In the genomic region with DNA sequence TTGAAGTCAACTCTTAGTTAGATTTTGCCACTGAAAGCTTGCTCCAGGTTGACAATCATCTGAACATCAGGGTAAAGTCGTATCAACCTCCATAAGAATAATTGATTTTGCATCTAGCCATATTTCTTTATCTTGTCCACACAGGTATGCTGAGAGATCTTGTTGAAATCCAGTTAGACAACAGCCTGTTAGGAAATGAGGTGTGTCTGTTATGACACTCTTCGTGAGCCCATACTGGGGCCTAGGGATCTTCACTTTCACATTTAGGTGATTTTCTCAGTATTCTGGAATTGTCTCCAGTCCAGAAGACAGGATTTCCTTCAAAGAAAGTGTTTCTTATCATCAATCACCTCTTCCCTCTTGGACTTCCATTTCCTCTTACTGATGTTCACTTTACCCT, we compare ENCODE assay signal across 8 cellular contexts.
DNase-seq lines count a peak whose midpoint lies in the region; ATAC-seq and FAIRE-seq lines count a peak whose summit lies in the region.
"Had no signal": no experiment of that assay in that cellular context is flagged by ENCODE, and none has a peak within 500 bp of the region (broad histone marks: within the 10 kb centered on the region; RNA-seq: fewer than 3 reads in every experiment).

No MANE protein-coding gene starts in this region.

- H3K9me3 Mint-ChIP-seq in stimulated activated naive CD8-positive, alpha-beta T cell treated with anti-CD3 and anti-CD28 coated beads, Interleukin-15, amount 100 ng/mL, for 72 hours, result no peaks in the 10 kb centered on the region

- peaks cover 20% of the 10 kb centered on the region for H3K4me1 Mint-ChIP-seq in stimulated activated naive CD8-positive, alpha-beta T cell treated with anti-CD3 and anti-CD28 coated beads, Interleukin-15, amount 100 ng/mL, for 72 hours

- peak; percentile 57 for ATAC-seq in stimulated activated naive CD8-positive, alpha-beta T cell treated with anti-CD3 and anti-CD28 coated beads, Interleukin-15, amount 100 ng/mL, for 72 hours
- no peak for ATAC-seq in stimulated activated naive CD8-positive, alpha-beta T cell treated with anti-CD3 and anti-CD28 coated beads, Interleukin-15, Interleukin-2, amounts not matched to agents 100 U/mL and 50 U/mL, for 24 hours
- no peak for ATAC-seq in GM19463 (IDR thresholded peaks at IDR 0.05; ENCODE audit: unreplicated experiment)

- H3K27me3 Mint-ChIP-seq in stimulated activated naive CD8-positive, alpha-beta T cell treated with anti-CD3 and anti-CD28 coated beads, Interleukin-15, amount 100 ng/mL, for 72 hours, result no peaks in the 10 kb centered on the region

- no peak for DNase-seq in stimulated activated naive CD8-positive, alpha-beta T cell treated with anti-CD3 and anti-CD28 coated beads, Interleukin-15, amount 100 ng/mL, for 72 hours
- DNase-seq in stimulated activated naive CD8-positive, alpha-beta T cell treated with anti-CD3 and anti-CD28 coated beads, Interleukin-15, Interleukin-2, amounts not matched to agents 100 U/mL and 50 U/mL, for 24 hours, result no peak
- no peak for DNase-seq in urothelium cell line (ENCODE audit: low spot score)
- DNase-seq: activated T-cell treated with anti-CD3 and anti-CD28 coated beads, Interleukin-2, amount 50 U/mL, for 48 hours; left ventricle myocardium inferior; NCI-H2081; stimulated activated CD4-positive, alpha-beta T cell treated with anti-CD3 and anti-CD28 coated beads, Interleukin-2, amount 100 ng/mL, for 48 hours had no signal

- FAIRE-seq in urothelium cell line (lab: Jason Lieb, UNC), result peak; percentile 61

- no peak overlapping the region for H3K27ac Mint-ChIP-seq in stimulated activated naive CD8-positive, alpha-beta T cell treated with anti-CD3 and anti-CD28 coated beads, Interleukin-15, amount 100 ng/mL, for 72 hours

- no peak overlapping the region for H3K4me3 Mint-ChIP-seq in stimulated activated naive CD8-positive, alpha-beta T cell treated with anti-CD3 and anti-CD28 coated beads, Interleukin-15, amount 100 ng/mL, for 72 hours
